In the genomic region with DNA sequence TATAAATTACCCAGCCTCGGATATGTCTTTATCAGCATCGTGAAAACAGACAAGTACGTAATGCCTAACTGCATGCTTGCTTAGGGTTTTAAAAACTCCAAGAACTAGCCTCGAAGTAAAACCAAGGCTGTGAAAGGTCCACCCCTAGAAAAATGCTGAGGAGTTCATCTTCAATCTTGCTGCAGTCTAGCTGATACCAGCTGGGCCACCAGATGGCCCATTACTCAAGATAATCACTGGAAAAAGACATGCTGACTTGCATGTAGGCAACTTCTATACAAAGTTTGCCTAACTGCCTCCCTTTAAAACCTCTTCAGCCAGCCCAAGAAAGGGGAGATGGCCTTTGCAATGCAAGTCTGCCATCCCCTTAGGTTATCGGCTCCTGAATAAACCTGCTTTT, we compare ENCODE assay signal across 2 cellular contexts.
TF ChIP-seq lines count a peak whose summit lies in the region.

No MANE protein-coding gene starts in this region.

TF ChIP-seq in GM23338, 12 proteins besides CTCF, POLR2A, EP300 and RAD21 (continues in another document):
- TF ChIP-seq, protein P1, sequence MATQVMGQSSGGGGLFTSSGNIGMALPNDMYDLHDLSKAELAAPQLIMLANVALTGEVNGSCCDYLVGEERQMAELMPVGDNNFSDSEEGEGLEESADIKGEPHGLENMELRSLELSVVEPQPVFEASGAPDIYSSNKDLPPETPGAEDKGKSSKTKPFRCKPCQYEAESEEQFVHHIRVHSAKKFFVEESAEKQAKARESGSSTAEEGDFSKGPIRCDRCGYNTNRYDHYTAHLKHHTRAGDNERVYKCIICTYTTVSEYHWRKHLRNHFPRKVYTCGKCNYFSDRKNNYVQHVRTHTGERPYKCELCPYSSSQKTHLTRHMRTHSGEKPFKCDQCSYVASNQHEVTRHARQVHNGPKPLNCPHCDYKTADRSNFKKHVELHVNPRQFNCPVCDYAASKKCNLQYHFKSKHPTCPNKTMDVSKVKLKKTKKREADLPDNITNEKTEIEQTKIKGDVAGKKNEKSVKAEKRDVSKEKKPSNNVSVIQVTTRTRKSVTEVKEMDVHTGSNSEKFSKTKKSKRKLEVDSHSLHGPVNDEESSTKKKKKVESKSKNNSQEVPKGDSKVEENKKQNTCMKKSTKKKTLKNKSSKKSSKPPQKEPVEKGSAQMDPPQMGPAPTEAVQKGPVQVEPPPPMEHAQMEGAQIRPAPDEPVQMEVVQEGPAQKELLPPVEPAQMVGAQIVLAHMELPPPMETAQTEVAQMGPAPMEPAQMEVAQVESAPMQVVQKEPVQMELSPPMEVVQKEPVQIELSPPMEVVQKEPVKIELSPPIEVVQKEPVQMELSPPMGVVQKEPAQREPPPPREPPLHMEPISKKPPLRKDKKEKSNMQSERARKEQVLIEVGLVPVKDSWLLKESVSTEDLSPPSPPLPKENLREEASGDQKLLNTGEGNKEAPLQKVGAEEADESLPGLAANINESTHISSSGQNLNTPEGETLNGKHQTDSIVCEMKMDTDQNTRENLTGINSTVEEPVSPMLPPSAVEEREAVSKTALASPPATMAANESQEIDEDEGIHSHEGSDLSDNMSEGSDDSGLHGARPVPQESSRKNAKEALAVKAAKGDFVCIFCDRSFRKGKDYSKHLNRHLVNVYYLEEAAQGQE (IDR thresholded peaks at IDR 0.05; ENCODE audit: unreplicated experiment) = no peak
- TF ChIP-seq CREB1 (CRISPR knock-in tag; IDR thresholded peaks at IDR 0.05; ENCODE audit: low read depth) = no peak
- TF ChIP-seq, protein P2, sequence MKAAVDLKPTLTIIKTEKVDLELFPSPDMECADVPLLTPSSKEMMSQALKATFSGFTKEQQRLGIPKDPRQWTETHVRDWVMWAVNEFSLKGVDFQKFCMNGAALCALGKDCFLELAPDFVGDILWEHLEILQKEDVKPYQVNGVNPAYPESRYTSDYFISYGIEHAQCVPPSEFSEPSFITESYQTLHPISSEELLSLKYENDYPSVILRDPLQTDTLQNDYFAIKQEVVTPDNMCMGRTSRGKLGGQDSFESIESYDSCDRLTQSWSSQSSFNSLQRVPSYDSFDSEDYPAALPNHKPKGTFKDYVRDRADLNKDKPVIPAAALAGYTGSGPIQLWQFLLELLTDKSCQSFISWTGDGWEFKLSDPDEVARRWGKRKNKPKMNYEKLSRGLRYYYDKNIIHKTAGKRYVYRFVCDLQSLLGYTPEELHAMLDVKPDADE (IDR thresholded peaks at IDR 0.05) = no peak
- TF ChIP-seq STAT1 (IDR thresholded peaks at IDR 0.05; ENCODE audit: unreplicated experiment) = no peak
- no peak for TF ChIP-seq POLR2AphosphoS5 (IDR thresholded peaks at IDR 0.05; ENCODE audit: low read depth)
- TF ChIP-seq ZNF331 (CRISPR knock-in tag; IDR thresholded peaks at IDR 0.05; ENCODE audit: low read depth) = no peak
- no peak for TF ChIP-seq EZH2 (IDR thresholded peaks at IDR 0.05; ENCODE audit: low read depth, unreplicated experiment)
- TF ChIP-seq JUNB (IDR thresholded peaks at IDR 0.05; ENCODE audit: unreplicated experiment) = no peak
- TF ChIP-seq, protein P3, sequence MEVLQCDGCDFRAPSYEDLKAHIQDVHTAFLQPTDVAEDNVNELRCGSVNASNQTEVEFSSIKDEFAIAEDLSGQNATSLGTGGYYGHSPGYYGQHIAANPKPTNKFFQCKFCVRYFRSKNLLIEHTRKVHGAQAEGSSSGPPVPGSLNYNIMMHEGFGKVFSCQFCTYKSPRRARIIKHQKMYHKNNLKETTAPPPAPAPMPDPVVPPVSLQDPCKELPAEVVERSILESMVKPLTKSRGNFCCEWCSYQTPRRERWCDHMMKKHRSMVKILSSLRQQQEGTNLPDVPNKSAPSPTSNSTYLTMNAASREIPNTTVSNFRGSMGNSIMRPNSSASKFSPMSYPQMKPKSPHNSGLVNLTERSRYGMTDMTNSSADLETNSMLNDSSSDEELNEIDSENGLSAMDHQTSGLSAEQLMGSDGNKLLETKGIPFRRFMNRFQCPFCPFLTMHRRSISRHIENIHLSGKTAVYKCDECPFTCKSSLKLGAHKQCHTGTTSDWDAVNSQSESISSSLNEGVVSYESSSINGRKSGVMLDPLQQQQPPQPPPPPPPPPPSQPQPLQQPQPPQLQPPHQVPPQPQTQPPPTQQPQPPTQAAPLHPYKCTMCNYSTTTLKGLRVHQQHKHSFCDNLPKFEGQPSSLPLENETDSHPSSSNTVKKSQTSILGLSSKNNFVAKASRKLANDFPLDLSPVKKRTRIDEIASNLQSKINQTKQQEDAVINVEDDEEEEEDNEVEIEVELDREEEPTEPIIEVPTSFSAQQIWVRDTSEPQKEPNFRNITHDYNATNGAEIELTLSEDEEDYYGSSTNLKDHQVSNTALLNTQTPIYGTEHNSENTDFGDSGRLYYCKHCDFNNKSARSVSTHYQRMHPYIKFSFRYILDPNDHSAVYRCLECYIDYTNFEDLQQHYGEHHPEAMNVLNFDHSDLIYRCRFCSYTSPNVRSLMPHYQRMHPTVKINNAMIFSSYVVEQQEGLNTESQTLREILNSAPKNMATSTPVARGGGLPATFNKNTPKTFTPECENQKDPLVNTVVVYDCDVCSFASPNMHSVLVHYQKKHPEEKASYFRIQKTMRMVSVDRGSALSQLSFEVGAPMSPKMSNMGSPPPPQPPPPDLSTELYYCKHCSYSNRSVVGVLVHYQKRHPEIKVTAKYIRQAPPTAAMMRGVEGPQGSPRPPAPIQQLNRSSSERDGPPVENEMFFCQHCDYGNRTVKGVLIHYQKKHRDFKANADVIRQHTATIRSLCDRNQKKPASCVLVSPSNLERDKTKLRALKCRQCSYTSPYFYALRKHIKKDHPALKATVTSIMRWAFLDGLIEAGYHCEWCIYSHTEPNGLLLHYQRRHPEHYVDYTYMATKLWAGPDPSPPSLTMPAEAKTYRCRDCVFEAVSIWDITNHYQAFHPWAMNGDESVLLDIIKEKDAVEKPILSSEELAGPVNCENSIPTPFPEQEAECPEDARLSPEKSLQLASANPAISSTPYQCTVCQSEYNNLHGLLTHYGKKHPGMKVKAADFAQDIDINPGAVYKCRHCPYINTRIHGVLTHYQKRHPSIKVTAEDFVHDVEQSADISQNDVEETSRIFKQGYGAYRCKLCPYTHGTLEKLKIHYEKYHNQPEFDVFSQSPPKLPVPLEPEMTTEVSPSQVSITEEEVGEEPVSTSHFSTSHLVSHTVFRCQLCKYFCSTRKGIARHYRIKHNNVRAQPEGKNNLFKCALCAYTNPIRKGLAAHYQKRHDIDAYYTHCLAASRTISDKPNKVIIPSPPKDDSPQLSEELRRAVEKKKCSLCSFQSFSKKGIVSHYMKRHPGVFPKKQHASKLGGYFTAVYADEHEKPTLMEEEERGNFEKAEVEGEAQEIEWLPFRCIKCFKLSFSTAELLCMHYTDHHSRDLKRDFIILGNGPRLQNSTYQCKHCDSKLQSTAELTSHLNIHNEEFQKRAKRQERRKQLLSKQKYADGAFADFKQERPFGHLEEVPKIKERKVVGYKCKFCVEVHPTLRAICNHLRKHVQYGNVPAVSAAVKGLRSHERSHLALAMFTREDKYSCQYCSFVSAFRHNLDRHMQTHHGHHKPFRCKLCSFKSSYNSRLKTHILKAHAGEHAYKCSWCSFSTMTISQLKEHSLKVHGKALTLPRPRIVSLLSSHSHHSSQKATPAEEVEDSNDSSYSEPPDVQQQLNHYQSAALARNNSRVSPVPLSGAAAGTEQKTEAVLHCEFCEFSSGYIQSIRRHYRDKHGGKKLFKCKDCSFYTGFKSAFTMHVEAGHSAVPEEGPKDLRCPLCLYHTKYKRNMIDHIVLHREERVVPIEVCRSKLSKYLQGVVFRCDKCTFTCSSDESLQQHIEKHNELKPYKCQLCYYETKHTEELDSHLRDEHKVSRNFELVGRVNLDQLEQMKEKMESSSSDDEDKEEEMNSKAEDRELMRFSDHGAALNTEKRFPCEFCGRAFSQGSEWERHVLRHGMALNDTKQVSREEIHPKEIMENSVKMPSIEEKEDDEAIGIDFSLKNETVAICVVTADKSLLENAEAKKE (CRISPR knock-in tag; IDR thresholded peaks at IDR 0.05) = no peak
- no peak for TF ChIP-seq ZNF114 (CRISPR knock-in tag; IDR thresholded peaks at IDR 0.05)

TF ChIP-seq in H1, 55 proteins besides CTCF, POLR2A, EP300 and RAD21:
- TF ChIP-seq TBP (IDR thresholded peaks at IDR 0.05; ENCODE audit: low read depth, low read length) (no peak), SUZ12 (IDR thresholded peaks at IDR 0.05; ENCODE audit: low read length) (no peak), POU5F1 (IDR thresholded peaks at IDR 0.05; ENCODE audit: low read depth, low read length) (no peak), EGR1 (IDR thresholded peaks at IDR 0.05; ENCODE audit: borderline replicate concordance, low read depth, low read length) (no peak), NANOG (IDR thresholded peaks at IDR 0.05; ENCODE audit: insufficient read depth, low read depth, low read length, poor library complexity, severe bottlenecking) (no peak), CBX8 (IDR thresholded peaks at IDR 0.05; ENCODE audit: borderline replicate concordance, low read depth, low read length) (no peak), HDAC6 (IDR thresholded peaks at IDR 0.05; ENCODE audit: low read depth, low read length) (no peak), SP1 (IDR thresholded peaks at IDR 0.05; ENCODE audit: low read depth, low read length) (no peak), KDM1A (IDR thresholded peaks at IDR 0.05; ENCODE audit: borderline replicate concordance, low read length) (no peak), RFX5 (IDR thresholded peaks at IDR 0.05; ENCODE audit: borderline replicate concordance, low read depth, low read length) (no peak), SIX5 (IDR thresholded peaks at IDR 0.05; ENCODE audit: low read depth, low read length) (no peak), POLR2AphosphoS5 (IDR thresholded peaks at IDR 0.05; ENCODE audit: low read depth, low read length) (no peak), JUND (IDR thresholded peaks at IDR 0.05; ENCODE audit: low read length) (no peak), NRF1 (IDR thresholded peaks at IDR 0.05; ENCODE audit: low read depth, low read length) (no peak), SIN3A (conservative IDR thresholded peaks at IDR 0.05 in 1 of 2, IDR thresholded peaks at IDR 0.05 in 1 of 2; ENCODE audit: low read depth in 1 of 2, low read length in 2 of 2) (no peak), RXRA (IDR thresholded peaks at IDR 0.05; ENCODE audit: insufficient read depth, low read depth, low read length) (no peak)
- TF ChIP-seq, protein P4, sequence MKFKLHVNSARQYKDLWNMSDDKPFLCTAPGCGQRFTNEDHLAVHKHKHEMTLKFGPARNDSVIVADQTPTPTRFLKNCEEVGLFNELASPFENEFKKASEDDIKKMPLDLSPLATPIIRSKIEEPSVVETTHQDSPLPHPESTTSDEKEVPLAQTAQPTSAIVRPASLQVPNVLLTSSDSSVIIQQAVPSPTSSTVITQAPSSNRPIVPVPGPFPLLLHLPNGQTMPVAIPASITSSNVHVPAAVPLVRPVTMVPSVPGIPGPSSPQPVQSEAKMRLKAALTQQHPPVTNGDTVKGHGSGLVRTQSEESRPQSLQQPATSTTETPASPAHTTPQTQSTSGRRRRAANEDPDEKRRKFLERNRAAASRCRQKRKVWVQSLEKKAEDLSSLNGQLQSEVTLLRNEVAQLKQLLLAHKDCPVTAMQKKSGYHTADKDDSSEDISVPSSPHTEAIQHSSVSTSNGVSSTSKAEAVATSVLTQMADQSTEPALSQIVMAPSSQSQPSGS (IDR thresholded peaks at IDR 0.05; ENCODE audit: low read length) = no peak
- TF ChIP-seq, protein P5, sequence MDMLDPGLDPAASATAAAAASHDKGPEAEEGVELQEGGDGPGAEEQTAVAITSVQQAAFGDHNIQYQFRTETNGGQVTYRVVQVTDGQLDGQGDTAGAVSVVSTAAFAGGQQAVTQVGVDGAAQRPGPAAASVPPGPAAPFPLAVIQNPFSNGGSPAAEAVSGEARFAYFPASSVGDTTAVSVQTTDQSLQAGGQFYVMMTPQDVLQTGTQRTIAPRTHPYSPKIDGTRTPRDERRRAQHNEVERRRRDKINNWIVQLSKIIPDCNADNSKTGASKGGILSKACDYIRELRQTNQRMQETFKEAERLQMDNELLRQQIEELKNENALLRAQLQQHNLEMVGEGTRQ (IDR thresholded peaks at IDR 0.05; ENCODE audit: low read length) = no peak
- TF ChIP-seq, protein P6, sequence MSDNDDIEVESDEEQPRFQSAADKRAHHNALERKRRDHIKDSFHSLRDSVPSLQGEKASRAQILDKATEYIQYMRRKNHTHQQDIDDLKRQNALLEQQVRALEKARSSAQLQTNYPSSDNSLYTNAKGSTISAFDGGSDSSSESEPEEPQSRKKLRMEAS (IDR thresholded peaks at IDR 0.05) = no peak
